ENCODE assay signal across 8 cellular contexts in the genomic region with DNA sequence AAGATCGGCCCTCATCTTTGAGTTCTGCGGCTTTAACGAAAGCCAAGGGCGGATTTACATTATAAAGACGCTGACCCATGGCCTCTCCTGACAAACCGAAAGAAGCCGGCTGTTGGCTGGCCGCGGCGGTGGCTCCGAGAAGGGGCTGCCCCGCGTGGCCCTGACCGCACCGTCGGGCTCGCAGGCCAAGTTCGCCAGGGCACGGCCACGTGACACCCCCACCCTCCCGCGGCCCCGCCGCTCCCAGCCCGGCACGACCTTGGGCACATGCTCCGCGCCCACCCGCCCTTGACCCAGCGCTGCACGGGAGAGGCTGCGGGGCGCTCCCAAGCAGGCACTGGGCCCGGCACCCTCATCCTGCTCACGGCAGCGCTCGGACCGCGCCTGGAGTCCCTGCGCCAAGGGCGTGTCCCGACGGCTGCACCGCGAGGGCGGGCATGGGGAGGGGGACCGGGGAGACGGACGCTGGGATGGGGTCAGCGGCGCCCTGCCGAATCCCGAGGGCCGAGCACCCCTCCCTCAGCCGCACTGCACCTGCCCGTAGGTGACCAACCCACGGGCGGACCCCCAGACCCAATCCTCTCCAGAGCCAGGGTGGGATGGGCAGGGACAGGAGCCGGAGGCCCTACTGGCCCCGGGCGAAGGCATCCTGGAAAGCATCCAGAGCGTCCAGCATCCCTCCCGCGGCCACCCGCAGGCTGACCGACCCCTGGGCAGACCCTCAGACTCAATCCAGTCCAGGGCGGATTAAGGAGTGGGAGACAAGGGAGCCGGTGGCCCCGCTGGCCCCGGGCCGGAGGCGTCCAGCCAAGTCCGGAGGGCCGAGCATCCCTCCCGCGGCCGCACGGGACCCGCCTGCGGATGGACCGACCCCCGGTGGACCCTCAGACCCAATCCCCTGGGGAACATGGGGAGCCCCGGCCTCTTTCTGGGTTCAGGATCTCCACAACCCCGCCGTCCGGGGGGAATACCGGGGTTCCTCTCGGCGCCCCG.
DNase-seq lines count a peak whose midpoint lies in the region; ATAC-seq lines count a peak whose summit lies in the region.

No MANE protein-coding gene starts in this region.

- no peaks in the 10 kb centered on the region for H3K9me3 ChIP-seq in iPS-18a (ENCODE audit: control insufficient read depth, low read depth, low read length)

- H3K4me3 ChIP-seq in iPS-18a (ENCODE audit: low read length), result peak overlapping the region; percentile 74
- H3K4me3 ChIP-seq in skin epidermis, result peak overlapping the region; percentile 52 to 81 (median 66)

- peaks cover 89% of the 10 kb centered on the region for H3K27me3 ChIP-seq in iPS-18a (ENCODE audit: control insufficient read depth, insufficient read depth, low read length)

- H3K4me1 ChIP-seq in iPS-18a (ENCODE audit: control insufficient read depth, low read depth, low read length), result peaks cover 24% of the 10 kb centered on the region

- ATAC-seq in activated CD4-positive, CD25-positive, alpha-beta regulatory T cell treated with anti-CD3 and anti-CD28 coated beads, Interleukin-2, amount 50 U/mL, for 24 hours, result no peak
- no peak for ATAC-seq in HG02623 (IDR thresholded peaks at IDR 0.05; ENCODE audit: unreplicated experiment)

- peak; percentile 57 for DNase-seq in activated CD4-positive, CD25-positive, alpha-beta regulatory T cell treated with anti-CD3 and anti-CD28 coated beads, Interleukin-2, amount 50 U/mL, for 72 hours
- DNase-seq in OCI-M1 (lab: John Stamatoyannopoulos, UW), result peak; percentile 97
- peak; percentile 66 for DNase-seq in astrocyte of the hippocampus (ENCODE audit: low read depth, low spot score)
- no peak for DNase-seq in SKM-1 (lab: John Stamatoyannopoulos, UW; ENCODE audit: unreplicated experiment)

- no peak overlapping the region for H3K9ac ChIP-seq in iPS-18a (ENCODE audit: low read length)

- H3K36me3 ChIP-seq in iPS-18a (ENCODE audit: control insufficient read depth, low read depth, low read length), result no peaks in the 10 kb centered on the region

- H3K27ac ChIP-seq in iPS-18a (ENCODE audit: low read length) (no peak overlapping the region), skin epidermis (peak overlapping the region; percentile 43 to 96 (median 90))
